ENCODE assay signal across 1 cellular context in the genomic region with DNA sequence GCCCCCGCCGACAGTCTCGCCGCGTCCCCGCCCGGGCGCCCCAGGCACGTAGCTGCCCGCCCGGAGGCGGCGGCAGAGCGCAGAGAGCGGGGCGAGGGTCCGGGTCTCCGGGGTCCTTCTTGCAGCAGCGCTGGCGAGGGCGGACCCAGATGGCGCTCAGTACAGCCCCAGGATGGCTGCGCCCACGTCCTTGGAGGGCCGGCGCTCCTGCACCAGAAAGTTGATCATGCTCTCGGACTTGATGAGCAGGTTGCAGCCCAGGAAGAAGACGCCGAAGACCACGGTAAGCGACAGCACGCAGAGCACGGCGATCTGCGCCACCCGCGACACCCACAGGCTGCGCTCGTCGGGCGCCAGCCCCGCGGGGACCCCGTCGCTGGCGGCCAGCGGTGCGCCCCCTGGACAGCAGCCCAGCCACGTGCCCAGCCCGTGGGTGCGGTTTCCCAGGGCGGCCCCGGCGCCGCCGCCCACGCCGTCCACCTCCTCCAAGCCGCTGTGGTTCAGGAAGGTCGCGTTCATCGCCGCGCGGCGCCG.
TF ChIP-seq lines count a peak whose summit lies in the region.

No MANE protein-coding gene starts in this region.

TF ChIP-seq in WTC11, 78 proteins besides CTCF, POLR2A, EP300 and RAD21 (continued from another document and continues in another):
- TF ChIP-seq, protein P1, sequence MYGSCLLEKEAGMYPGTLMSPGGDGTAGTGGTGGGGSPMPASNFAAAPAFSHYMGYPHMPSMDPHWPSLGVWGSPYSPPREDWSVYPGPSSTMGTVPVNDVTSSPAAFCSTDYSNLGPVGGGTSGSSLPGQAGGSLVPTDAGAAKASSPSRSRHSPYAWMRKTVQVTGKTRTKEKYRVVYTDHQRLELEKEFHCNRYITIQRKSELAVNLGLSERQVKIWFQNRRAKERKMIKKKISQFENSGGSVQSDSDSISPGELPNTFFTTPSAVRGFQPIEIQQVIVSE (CRISPR knock-in tag; IDR thresholded peaks at IDR 0.05; ENCODE audit: borderline replicate concordance), result no peak
- TF ChIP-seq FOXK1 (CRISPR knock-in tag; IDR thresholded peaks at IDR 0.05), result no peak
- TF ChIP-seq RELA (CRISPR knock-in tag; IDR thresholded peaks at IDR 0.05; ENCODE audit: borderline replicate concordance), result peak; percentile 43; the same call in 1 of the 2 replicates
- TF ChIP-seq, protein P2, sequence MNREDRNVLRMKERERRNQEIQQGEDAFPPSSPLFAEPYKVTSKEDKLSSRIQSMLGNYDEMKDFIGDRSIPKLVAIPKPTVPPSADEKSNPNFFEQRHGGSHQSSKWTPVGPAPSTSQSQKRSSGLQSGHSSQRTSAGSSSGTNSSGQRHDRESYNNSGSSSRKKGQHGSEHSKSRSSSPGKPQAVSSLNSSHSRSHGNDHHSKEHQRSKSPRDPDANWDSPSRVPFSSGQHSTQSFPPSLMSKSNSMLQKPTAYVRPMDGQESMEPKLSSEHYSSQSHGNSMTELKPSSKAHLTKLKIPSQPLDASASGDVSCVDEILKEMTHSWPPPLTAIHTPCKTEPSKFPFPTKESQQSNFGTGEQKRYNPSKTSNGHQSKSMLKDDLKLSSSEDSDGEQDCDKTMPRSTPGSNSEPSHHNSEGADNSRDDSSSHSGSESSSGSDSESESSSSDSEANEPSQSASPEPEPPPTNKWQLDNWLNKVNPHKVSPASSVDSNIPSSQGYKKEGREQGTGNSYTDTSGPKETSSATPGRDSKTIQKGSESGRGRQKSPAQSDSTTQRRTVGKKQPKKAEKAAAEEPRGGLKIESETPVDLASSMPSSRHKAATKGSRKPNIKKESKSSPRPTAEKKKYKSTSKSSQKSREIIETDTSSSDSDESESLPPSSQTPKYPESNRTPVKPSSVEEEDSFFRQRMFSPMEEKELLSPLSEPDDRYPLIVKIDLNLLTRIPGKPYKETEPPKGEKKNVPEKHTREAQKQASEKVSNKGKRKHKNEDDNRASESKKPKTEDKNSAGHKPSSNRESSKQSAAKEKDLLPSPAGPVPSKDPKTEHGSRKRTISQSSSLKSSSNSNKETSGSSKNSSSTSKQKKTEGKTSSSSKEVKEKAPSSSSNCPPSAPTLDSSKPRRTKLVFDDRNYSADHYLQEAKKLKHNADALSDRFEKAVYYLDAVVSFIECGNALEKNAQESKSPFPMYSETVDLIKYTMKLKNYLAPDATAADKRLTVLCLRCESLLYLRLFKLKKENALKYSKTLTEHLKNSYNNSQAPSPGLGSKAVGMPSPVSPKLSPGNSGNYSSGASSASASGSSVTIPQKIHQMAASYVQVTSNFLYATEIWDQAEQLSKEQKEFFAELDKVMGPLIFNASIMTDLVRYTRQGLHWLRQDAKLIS (CRISPR knock-in tag; IDR thresholded peaks at IDR 0.05; ENCODE audit: borderline replicate concordance), result no peak
- TF ChIP-seq, protein P3, sequence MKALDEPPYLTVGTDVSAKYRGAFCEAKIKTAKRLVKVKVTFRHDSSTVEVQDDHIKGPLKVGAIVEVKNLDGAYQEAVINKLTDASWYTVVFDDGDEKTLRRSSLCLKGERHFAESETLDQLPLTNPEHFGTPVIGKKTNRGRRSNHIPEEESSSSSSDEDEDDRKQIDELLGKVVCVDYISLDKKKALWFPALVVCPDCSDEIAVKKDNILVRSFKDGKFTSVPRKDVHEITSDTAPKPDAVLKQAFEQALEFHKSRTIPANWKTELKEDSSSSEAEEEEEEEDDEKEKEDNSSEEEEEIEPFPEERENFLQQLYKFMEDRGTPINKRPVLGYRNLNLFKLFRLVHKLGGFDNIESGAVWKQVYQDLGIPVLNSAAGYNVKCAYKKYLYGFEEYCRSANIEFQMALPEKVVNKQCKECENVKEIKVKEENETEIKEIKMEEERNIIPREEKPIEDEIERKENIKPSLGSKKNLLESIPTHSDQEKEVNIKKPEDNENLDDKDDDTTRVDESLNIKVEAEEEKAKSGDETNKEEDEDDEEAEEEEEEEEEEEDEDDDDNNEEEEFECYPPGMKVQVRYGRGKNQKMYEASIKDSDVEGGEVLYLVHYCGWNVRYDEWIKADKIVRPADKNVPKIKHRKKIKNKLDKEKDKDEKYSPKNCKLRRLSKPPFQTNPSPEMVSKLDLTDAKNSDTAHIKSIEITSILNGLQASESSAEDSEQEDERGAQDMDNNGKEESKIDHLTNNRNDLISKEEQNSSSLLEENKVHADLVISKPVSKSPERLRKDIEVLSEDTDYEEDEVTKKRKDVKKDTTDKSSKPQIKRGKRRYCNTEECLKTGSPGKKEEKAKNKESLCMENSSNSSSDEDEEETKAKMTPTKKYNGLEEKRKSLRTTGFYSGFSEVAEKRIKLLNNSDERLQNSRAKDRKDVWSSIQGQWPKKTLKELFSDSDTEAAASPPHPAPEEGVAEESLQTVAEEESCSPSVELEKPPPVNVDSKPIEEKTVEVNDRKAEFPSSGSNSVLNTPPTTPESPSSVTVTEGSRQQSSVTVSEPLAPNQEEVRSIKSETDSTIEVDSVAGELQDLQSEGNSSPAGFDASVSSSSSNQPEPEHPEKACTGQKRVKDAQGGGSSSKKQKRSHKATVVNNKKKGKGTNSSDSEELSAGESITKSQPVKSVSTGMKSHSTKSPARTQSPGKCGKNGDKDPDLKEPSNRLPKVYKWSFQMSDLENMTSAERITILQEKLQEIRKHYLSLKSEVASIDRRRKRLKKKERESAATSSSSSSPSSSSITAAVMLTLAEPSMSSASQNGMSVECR (CRISPR knock-in tag; IDR thresholded peaks at IDR 0.05; ENCODE audit: borderline replicate concordance), result no peak
- TF ChIP-seq GTF2I (CRISPR knock-in tag; conservative IDR thresholded peaks at IDR 0.05), result no peak
- TF ChIP-seq ZNF396 (CRISPR knock-in tag; IDR thresholded peaks at IDR 0.05; ENCODE audit: borderline replicate concordance), result no peak
- TF ChIP-seq FOXP1 (CRISPR knock-in tag; IDR thresholded peaks at IDR 0.05; ENCODE audit: borderline replicate concordance), result peak; percentile 77; the same call in 1 of the 2 replicates
- no peak for TF ChIP-seq FOXJ3 (CRISPR knock-in tag; IDR thresholded peaks at IDR 0.05; ENCODE audit: borderline replicate concordance)
- no peak for TF ChIP-seq NFATC4 (CRISPR knock-in tag; IDR thresholded peaks at IDR 0.05)
- TF ChIP-seq, protein P4, sequence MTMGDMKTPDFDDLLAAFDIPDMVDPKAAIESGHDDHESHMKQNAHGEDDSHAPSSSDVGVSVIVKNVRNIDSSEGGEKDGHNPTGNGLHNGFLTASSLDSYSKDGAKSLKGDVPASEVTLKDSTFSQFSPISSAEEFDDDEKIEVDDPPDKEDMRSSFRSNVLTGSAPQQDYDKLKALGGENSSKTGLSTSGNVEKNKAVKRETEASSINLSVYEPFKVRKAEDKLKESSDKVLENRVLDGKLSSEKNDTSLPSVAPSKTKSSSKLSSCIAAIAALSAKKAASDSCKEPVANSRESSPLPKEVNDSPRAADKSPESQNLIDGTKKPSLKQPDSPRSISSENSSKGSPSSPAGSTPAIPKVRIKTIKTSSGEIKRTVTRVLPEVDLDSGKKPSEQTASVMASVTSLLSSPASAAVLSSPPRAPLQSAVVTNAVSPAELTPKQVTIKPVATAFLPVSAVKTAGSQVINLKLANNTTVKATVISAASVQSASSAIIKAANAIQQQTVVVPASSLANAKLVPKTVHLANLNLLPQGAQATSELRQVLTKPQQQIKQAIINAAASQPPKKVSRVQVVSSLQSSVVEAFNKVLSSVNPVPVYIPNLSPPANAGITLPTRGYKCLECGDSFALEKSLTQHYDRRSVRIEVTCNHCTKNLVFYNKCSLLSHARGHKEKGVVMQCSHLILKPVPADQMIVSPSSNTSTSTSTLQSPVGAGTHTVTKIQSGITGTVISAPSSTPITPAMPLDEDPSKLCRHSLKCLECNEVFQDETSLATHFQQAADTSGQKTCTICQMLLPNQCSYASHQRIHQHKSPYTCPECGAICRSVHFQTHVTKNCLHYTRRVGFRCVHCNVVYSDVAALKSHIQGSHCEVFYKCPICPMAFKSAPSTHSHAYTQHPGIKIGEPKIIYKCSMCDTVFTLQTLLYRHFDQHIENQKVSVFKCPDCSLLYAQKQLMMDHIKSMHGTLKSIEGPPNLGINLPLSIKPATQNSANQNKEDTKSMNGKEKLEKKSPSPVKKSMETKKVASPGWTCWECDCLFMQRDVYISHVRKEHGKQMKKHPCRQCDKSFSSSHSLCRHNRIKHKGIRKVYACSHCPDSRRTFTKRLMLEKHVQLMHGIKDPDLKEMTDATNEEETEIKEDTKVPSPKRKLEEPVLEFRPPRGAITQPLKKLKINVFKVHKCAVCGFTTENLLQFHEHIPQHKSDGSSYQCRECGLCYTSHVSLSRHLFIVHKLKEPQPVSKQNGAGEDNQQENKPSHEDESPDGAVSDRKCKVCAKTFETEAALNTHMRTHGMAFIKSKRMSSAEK (CRISPR knock-in tag; IDR thresholded peaks at IDR 0.05; ENCODE audit: borderline replicate concordance), result no peak
- 0 out of 2 replicates have a peak, but pooled peaks have one; percentile 22 for TF ChIP-seq KAT7 (CRISPR knock-in tag; IDR thresholded peaks at IDR 0.05; ENCODE audit: borderline replicate concordance)
- no peak for TF ChIP-seq RORB (CRISPR knock-in tag; IDR thresholded peaks at IDR 0.05)
- 0 out of 2 replicates have a peak, but pooled peaks have one; percentile 23 for TF ChIP-seq ZNF317 (CRISPR knock-in tag; IDR thresholded peaks at IDR 0.05; ENCODE audit: borderline replicate concordance, low read depth)
- TF ChIP-seq, protein P5, sequence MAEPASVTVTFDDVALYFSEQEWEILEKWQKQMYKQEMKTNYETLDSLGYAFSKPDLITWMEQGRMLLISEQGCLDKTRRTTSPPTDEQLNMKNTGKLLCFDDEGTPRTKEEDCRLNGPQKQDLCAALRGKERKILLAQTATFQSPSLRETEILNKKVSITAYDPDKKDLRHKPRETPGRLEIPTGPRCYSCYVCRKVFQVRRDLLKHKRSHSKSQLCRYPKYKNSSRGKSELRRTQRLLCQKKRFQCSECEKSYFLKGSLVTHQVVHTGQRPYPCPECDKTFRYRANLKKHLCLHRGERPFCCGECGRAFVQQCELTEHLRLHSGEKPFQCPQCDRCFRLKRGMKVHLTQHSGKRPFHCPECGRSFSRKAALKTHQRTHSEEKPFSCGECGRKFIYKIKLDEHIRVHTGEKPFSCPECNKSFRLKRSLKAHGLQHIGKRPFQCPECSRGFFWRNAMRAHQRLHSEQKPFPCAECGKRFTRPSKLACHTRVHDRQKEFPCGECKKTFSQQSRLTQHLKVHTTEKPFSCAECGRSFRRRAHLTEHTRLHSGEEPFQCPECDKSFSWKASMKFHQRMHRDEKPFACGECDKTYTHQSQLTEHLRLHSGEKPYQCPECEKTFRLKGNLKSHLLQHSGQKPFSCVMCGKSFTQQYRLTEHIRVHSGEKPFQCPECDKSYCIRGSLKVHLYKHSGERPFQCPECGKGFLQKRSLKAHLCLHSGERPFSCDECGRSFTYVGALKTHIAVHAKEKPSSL (CRISPR knock-in tag; conservative IDR thresholded peaks at IDR 0.05), result no peak
- TF ChIP-seq, protein P6, sequence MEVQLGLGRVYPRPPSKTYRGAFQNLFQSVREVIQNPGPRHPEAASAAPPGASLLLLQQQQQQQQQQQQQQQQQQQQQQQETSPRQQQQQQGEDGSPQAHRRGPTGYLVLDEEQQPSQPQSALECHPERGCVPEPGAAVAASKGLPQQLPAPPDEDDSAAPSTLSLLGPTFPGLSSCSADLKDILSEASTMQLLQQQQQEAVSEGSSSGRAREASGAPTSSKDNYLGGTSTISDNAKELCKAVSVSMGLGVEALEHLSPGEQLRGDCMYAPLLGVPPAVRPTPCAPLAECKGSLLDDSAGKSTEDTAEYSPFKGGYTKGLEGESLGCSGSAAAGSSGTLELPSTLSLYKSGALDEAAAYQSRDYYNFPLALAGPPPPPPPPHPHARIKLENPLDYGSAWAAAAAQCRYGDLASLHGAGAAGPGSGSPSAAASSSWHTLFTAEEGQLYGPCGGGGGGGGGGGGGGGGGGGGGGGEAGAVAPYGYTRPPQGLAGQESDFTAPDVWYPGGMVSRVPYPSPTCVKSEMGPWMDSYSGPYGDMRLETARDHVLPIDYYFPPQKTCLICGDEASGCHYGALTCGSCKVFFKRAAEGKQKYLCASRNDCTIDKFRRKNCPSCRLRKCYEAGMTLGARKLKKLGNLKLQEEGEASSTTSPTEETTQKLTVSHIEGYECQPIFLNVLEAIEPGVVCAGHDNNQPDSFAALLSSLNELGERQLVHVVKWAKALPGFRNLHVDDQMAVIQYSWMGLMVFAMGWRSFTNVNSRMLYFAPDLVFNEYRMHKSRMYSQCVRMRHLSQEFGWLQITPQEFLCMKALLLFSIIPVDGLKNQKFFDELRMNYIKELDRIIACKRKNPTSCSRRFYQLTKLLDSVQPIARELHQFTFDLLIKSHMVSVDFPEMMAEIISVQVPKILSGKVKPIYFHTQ (CRISPR knock-in tag; IDR thresholded peaks at IDR 0.05), result no peak
- TF ChIP-seq, protein P7, sequence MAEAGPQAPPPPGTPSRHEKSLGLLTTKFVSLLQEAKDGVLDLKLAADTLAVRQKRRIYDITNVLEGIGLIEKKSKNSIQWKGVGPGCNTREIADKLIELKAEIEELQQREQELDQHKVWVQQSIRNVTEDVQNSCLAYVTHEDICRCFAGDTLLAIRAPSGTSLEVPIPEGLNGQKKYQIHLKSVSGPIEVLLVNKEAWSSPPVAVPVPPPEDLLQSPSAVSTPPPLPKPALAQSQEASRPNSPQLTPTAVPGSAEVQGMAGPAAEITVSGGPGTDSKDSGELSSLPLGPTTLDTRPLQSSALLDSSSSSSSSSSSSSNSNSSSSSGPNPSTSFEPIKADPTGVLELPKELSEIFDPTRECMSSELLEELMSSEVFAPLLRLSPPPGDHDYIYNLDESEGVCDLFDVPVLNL (CRISPR knock-in tag; IDR thresholded peaks at IDR 0.05; ENCODE audit: borderline replicate concordance, low read depth), result peak; percentile 58; the same call in 1 of the 2 replicates
- no peak for TF ChIP-seq ZNF263 (CRISPR knock-in tag; IDR thresholded peaks at IDR 0.05; ENCODE audit: low read depth)
- TF ChIP-seq, protein P8, sequence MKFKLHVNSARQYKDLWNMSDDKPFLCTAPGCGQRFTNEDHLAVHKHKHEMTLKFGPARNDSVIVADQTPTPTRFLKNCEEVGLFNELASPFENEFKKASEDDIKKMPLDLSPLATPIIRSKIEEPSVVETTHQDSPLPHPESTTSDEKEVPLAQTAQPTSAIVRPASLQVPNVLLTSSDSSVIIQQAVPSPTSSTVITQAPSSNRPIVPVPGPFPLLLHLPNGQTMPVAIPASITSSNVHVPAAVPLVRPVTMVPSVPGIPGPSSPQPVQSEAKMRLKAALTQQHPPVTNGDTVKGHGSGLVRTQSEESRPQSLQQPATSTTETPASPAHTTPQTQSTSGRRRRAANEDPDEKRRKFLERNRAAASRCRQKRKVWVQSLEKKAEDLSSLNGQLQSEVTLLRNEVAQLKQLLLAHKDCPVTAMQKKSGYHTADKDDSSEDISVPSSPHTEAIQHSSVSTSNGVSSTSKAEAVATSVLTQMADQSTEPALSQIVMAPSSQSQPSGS (CRISPR knock-in tag; IDR thresholded peaks at IDR 0.05; ENCODE audit: borderline replicate concordance, low read depth), result no peak
- TF ChIP-seq JUN (CRISPR knock-in tag; IDR thresholded peaks at IDR 0.05), result no peak
- no peak; the same call in 1 of the 2 replicates for TF ChIP-seq CREM (CRISPR knock-in tag; IDR thresholded peaks at IDR 0.05)
- no peak for TF ChIP-seq SMAD4 (CRISPR knock-in tag; IDR thresholded peaks at IDR 0.05)
- peak; percentile 52; the same call in 1 of the 2 replicates for TF ChIP-seq MYBL2 (CRISPR knock-in tag; IDR thresholded peaks at IDR 0.05)
- TF ChIP-seq ATF1 (CRISPR knock-in tag; IDR thresholded peaks at IDR 0.05), result no peak
- no peak for TF ChIP-seq TEAD4 (CRISPR knock-in tag; IDR thresholded peaks at IDR 0.05)
- TF ChIP-seq, protein P9, sequence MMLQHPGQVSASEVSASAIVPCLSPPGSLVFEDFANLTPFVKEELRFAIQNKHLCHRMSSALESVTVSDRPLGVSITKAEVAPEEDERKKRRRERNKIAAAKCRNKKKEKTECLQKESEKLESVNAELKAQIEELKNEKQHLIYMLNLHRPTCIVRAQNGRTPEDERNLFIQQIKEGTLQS (CRISPR knock-in tag; conservative IDR thresholded peaks at IDR 0.05), result no peak
- no peak for TF ChIP-seq NR3C1 (CRISPR knock-in tag; conservative IDR thresholded peaks at IDR 0.05; ENCODE audit: low read depth)
